25 cellular contexts compared by ENCODE assay signal in genomic region chr7:154684651-154685563, GRCh38.
A peak's percentile ranks its signal among the peaks of the same experiment; 100 is the strongest.
DNase-seq lines count a peak whose midpoint lies in the region; ATAC-seq and TF ChIP-seq lines count a peak whose summit lies in the region.
"Had no signal": no experiment of that assay in that cellular context is flagged by ENCODE, and none has a peak within 500 bp of the region (broad histone marks: within the 10 kb centered on the region; RNA-seq: fewer than 3 reads in every experiment).

No MANE protein-coding gene starts in this region.

- TF ChIP-seq CTCF in mucosa of descending colon (IDR thresholded peaks at IDR 0.05) (no peak), MCF 10A (IDR thresholded peaks at IDR 0.05; ENCODE audit: unreplicated experiment) (no peak)

- H3K4me3 Mint-ChIP-seq in MCF 10A (ENCODE audit: unreplicated experiment): no peak overlapping the region
- H3K4me3 Mint-ChIP-seq: activated CD4-positive, alpha-beta memory T cell treated with anti-CD3 and anti-CD28 coated beads for 36 hours; GM23338; stimulated activated naive B cell treated with anti-CD40 and anti-IgM and Interleukin-4, amounts not matched to agents 10 μg/mL and 1 μg/mL and 100 μg/mL, for 72 hours had no signal

- ATAC-seq in SK-N-SH treated with all-trans-retinoic acid at 6 μM for 48 hours (peak; percentile 35; the same call in 1 of the 3 replicates), mucosa of descending colon (peak; percentile 90), left ventricle myocardium superior (no peak)
- ATAC-seq: GM23338; psoas muscle; stimulated activated naive B cell treated with anti-CD40 and anti-IgM and Interleukin-4, amounts not matched to agents 10 μg/mL and 1 μg/mL and 100 μg/mL, for 72 hours had no signal

- H3K9me3 Mint-ChIP-seq in MCF 10A (ENCODE audit: unreplicated experiment): peaks cover 23% of the 10 kb centered on the region
- H3K9me3 Mint-ChIP-seq: activated CD4-positive, alpha-beta memory T cell treated with anti-CD3 and anti-CD28 coated beads for 36 hours; GM23338 had no signal

- no TSS peak for BruUV-seq in MCF 10A (replicated peaks; lab: Mats Ljungman, UMichigan)

- H3K36me3 Mint-ChIP-seq in MCF 10A (ENCODE audit: insufficient read depth, unreplicated experiment): no peaks in the 10 kb centered on the region
- H3K36me3 Mint-ChIP-seq: activated CD4-positive, alpha-beta memory T cell treated with anti-CD3 and anti-CD28 coated beads for 36 hours; stimulated activated naive B cell treated with anti-CD40 and anti-IgM and Interleukin-4, amounts not matched to agents 10 μg/mL and 1 μg/mL and 100 μg/mL, for 72 hours had no signal

- intact Hi-C loops in mucosa of descending colon (cut with DNase I, micrococcal nuclease) (no loop called here), MCF 10A (cut with micrococcal nuclease) (no loop called here), left ventricle myocardium superior (cut with micrococcal nuclease) (no loop called here)

- no peaks in the 10 kb centered on the region for H3K36me3 ChIP-seq in mucosa of descending colon (ENCODE audit: low read depth)
- H3K36me3 ChIP-seq: sigmoid colon, SJCRH30 had no signal

- H3K27ac Mint-ChIP-seq in MCF 10A (ENCODE audit: low read depth, unreplicated experiment): no peak overlapping the region
- H3K27ac Mint-ChIP-seq: activated CD4-positive, alpha-beta memory T cell treated with anti-CD3 and anti-CD28 coated beads for 36 hours; GM23338; stimulated activated naive B cell treated with anti-CD40 and anti-IgM and Interleukin-4, amounts not matched to agents 10 μg/mL and 1 μg/mL and 100 μg/mL, for 72 hours had no signal

- POLR2A ChIA-PET in MCF 10A (lab: Yijun Ruan, JAX): interaction anchor here (1.5 kb wide), 2 partner anchors 8 to 12 kb away, joined by 3 to 5 read pairs; no protein-coding TSS in a partner anchor

- H3K4me1 ChIP-seq in mucosa of descending colon (ENCODE audit: low read depth): no peaks in the 10 kb centered on the region
- H3K4me1 ChIP-seq: psoas muscle had no signal

- CTCF ChIA-PET in MCF 10A (lab: Yijun Ruan, JAX): interaction anchor here (0.6 kb wide), 2 partner anchors 58 to 1065 kb away, joined by 3 read pairs; no protein-coding TSS in a partner anchor

- H3K4me3 ChIP-seq in mucosa of descending colon: no peak overlapping the region
- H3K4me3 ChIP-seq: GM23338, psoas muscle, sigmoid colon, SJCRH30 had no signal

- H3K27me3 Mint-ChIP-seq in MCF 10A (ENCODE audit: insufficient read depth, unreplicated experiment): no peaks in the 10 kb centered on the region
- H3K27me3 Mint-ChIP-seq: activated CD4-positive, alpha-beta memory T cell treated with anti-CD3 and anti-CD28 coated beads for 36 hours; stimulated activated naive B cell treated with anti-CD40 and anti-IgM and Interleukin-4, amounts not matched to agents 10 μg/mL and 1 μg/mL and 100 μg/mL, for 72 hours had no signal

- H3K9me3 ChIP-seq in mucosa of descending colon: no peaks in the 10 kb centered on the region
- H3K9me3 ChIP-seq: psoas muscle, SJCRH30 had no signal

- H3K4me1 Mint-ChIP-seq in MCF 10A (ENCODE audit: insufficient read depth, unreplicated experiment): no peaks in the 10 kb centered on the region
- H3K4me1 Mint-ChIP-seq: stimulated activated naive B cell treated with anti-CD40 and anti-IgM and Interleukin-4, amounts not matched to agents 10 μg/mL and 1 μg/mL and 100 μg/mL, for 72 hours had no signal

- DNase-seq in DMS153 treated with DMSO at 0.1 percent for 48 hours (lab: John Stamatoyannopoulos, UW; ENCODE audit: unreplicated experiment) (peak; percentile 78), NCI-H1105 treated with DMSO at 0.1 percent for 48 hours (lab: John Stamatoyannopoulos, UW) (peak; percentile 27), mucosa of descending colon (peak; percentile 63 to 82 (median 76)), MCF 10A (ENCODE audit: unreplicated experiment) (no peak), SIG-M5 treated with dmso at 0.1 percent for 504 hours (lab: John Stamatoyannopoulos, UW; ENCODE audit: unreplicated experiment) (no peak), left ventricle myocardium superior (no peak)
- DNase-seq: activated CD4-positive, alpha-beta memory T cell treated with anti-CD3 and anti-CD28 coated beads for 36 hours; activated CD4-positive, CD25-positive, alpha-beta regulatory T cell treated with anti-CD3 and anti-CD28 coated beads, Interleukin-2, amount 50 U/mL, for 72 hours; activated CD8-positive, alpha-beta memory T cell treated with anti-CD3 and anti-CD28 coated beads, Interleukin-2, amount 50 U/mL, for 4 hours; activated naive CD4-positive, alpha-beta T cell treated with anti-CD3 and anti-CD28 coated beads, Interleukin-2, amount 50 U/mL, for 16 hours; amniotic stem cell; Calu3; effector memory CD4-positive, alpha-beta T cell; mesenchymal stem cell; MV-4-11; NCI-H1930; NCI-H510A; psoas muscle; sigmoid colon; stimulated activated CD4-positive, alpha-beta T cell treated with anti-CD3 and anti-CD28 coated beads, Interleukin-4, amount 100 ng/mL, for 4 hours; stimulated activated naive B cell treated with anti-CD40 and anti-IgM and Interleukin-4, amounts not matched to agents 10 μg/mL and 1 μg/mL and 100 μg/mL, for 72 hours; T-helper 1 cell had no signal

TF ChIP-seq in SK-N-SH treated with all-trans-retinoic acid at 6 μM for 48 hours, 23 proteins besides CTCF, POLR2A, EP300 and RAD21 (continues in another document):
- TF ChIP-seq ISL1 (CRISPR knock-in tag; IDR thresholded peaks at IDR 0.05) (no peak), CSDC2 (CRISPR knock-in tag; IDR thresholded peaks at IDR 0.05) (no peak), ZNF8 (CRISPR knock-in tag; IDR thresholded peaks at IDR 0.05) (no peak), CSRNP3 (CRISPR knock-in tag; IDR thresholded peaks at IDR 0.05) (no peak), PATZ1 (CRISPR knock-in tag; IDR thresholded peaks at IDR 0.05; ENCODE audit: borderline replicate concordance) (no peak), OSR1 (CRISPR knock-in tag; IDR thresholded peaks at IDR 0.05) (no peak), TOX (CRISPR knock-in tag; IDR thresholded peaks at IDR 0.05; ENCODE audit: borderline replicate concordance) (no peak), SNAI2 (CRISPR knock-in tag; IDR thresholded peaks at IDR 0.05) (no peak), GLIS3 (CRISPR knock-in tag; IDR thresholded peaks at IDR 0.05) (no peak), TCF4 (CRISPR knock-in tag; IDR thresholded peaks at IDR 0.05; ENCODE audit: borderline replicate concordance) (peak; percentile 67; the same call in 1 of the 2 replicates), ZNF565 (CRISPR knock-in tag; conservative IDR thresholded peaks at IDR 0.05; ENCODE audit: low read depth) (no peak), RARB (CRISPR knock-in tag; IDR thresholded peaks at IDR 0.05) (no peak), POU6F1 (CRISPR knock-in tag; IDR thresholded peaks at IDR 0.05; ENCODE audit: borderline replicate concordance, low read depth) (no peak), ZC3H10 (CRISPR knock-in tag; IDR thresholded peaks at IDR 0.05) (no peak)

Comparison
In these comparisons a context has a peak if more than half of its experiments do, and no peak if none do; other contexts are left out.
1. DNase-seq: peak in DMS153 treated with DMSO at 0.1 percent for 48 hours (single experiment), NCI-H1105 treated with DMSO at 0.1 percent for 48 hours (single experiment) and mucosa of descending colon (3 of 3); none in MCF 10A (single experiment), SIG-M5 treated with dmso at 0.1 percent for 504 hours (single experiment) and left ventricle myocardium superior (single experiment).